In genomic region chr5:16701134-16702094, GRCh38 we compare ENCODE assay signal across 2 cellular contexts.
TF ChIP-seq lines count a peak whose summit lies in the region.

No MANE protein-coding gene starts in this region.

TF ChIP-seq in GM23338, 12 proteins besides CTCF, POLR2A, EP300 and RAD21:
- TF ChIP-seq ZNF331 (CRISPR knock-in tag; IDR thresholded peaks at IDR 0.05; ENCODE audit: low read depth) (no peak), ETS1 (IDR thresholded peaks at IDR 0.05) (no peak), STAT1 (IDR thresholded peaks at IDR 0.05; ENCODE audit: unreplicated experiment) (no peak), CREB1 (CRISPR knock-in tag; IDR thresholded peaks at IDR 0.05; ENCODE audit: low read depth) (no peak), ZNF114 (CRISPR knock-in tag; IDR thresholded peaks at IDR 0.05) (no peak), POLR2AphosphoS5 (IDR thresholded peaks at IDR 0.05; ENCODE audit: low read depth) (no peak), EZH2 (IDR thresholded peaks at IDR 0.05; ENCODE audit: low read depth, unreplicated experiment) (no peak), NANOG (IDR thresholded peaks at IDR 0.05; ENCODE audit: borderline replicate concordance) (no peak), ZNF462 (CRISPR knock-in tag; IDR thresholded peaks at IDR 0.05) (no peak), EZH2phosphoT487 (IDR thresholded peaks at IDR 0.05; ENCODE audit: unreplicated experiment) (no peak), REST (IDR thresholded peaks at IDR 0.05; ENCODE audit: unreplicated experiment) (no peak), JUNB (IDR thresholded peaks at IDR 0.05; ENCODE audit: unreplicated experiment) (no peak)

TF ChIP-seq in H1, 55 proteins besides CTCF, POLR2A, EP300 and RAD21:
- TF ChIP-seq CHD1 (IDR thresholded peaks at IDR 0.05; ENCODE audit: low read depth, low read length), result no peak
- no peak for TF ChIP-seq GTF2F1 (IDR thresholded peaks at IDR 0.05; ENCODE audit: borderline replicate concordance, low read depth, low read length)
- no peak for TF ChIP-seq ZNF274 (IDR thresholded peaks at IDR 0.05; ENCODE audit: borderline replicate concordance, extremely low read depth, low read length)
- TF ChIP-seq TBP (IDR thresholded peaks at IDR 0.05; ENCODE audit: low read depth, low read length), result no peak
- no peak for TF ChIP-seq SAP30 (IDR thresholded peaks at IDR 0.05; ENCODE audit: insufficient read depth, insufficient replicate concordance, low read length)
- TF ChIP-seq HDAC6 (IDR thresholded peaks at IDR 0.05; ENCODE audit: low read depth, low read length), result no peak
- TF ChIP-seq SIX5 (IDR thresholded peaks at IDR 0.05; ENCODE audit: low read depth, low read length), result no peak
- no peak for TF ChIP-seq RNF2 (IDR thresholded peaks at IDR 0.05; ENCODE audit: borderline replicate concordance, low read depth, low read length, missing control alignments, poor library complexity, severe bottlenecking)
- TF ChIP-seq KDM4A (IDR thresholded peaks at IDR 0.05; ENCODE audit: low read depth, low read length, severe bottlenecking), result no peak
- TF ChIP-seq PHF8 (conservative IDR thresholded peaks at IDR 0.05; ENCODE audit: low read depth, low read length), result no peak
